13 cellular contexts compared by ENCODE assay signal in the genomic region with DNA sequence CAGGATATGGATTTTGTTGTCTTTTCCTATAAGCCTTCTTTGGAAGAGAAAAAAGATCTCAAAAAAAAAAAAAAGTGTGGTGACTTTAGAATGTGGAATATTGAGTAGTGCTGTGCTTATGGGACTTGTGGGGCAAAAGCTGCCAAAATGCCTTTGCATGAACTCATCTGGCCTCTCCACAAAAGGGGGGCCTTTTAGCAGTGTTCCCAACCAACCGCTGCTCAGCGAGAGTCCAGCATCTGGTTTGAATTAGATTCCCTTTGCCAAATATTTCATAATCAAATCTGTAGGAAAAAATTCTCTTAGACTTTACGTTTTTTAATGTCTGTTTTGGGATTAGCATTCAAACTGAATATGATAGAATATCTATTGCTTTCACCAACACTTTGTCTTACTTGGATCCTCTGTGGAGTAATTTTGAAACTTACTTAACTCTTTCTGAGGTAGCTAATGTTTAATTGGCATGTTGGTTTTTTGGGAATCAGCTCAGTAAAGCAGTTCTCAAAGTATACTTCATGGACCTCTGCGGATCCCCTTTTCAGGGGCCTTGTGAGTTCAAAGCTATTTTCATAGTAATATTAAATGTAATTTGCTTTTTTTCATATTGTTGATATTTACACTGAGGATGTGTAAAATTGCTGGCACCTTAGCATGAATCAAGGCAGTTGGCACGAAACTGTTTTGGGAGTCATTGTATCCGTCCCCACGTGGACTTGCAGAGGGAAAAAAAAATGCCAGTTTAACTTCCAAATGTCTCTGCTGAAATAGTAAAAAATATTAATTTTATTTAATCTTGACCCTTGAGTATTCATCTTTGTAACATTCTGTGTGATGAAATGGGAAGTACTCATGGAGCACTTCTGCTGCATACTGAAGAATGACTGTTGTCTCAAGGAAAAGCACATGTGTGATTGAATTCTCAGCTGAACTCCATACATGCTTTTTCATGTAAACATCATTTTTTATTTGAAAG. TPM values are rescaled to one million over a fixed set of nuclear protein-coding genes. Genes with fewer than 3 reads are reported as not detected.
A peak's percentile ranks its signal among the peaks of the same experiment; 100 is the strongest.
DNase-seq lines count a peak whose midpoint lies in the region; ATAC-seq and TF ChIP-seq lines count a peak whose summit lies in the region.
"Had no signal": no experiment of that assay in that cellular context is flagged by ENCODE, and none has a peak within 500 bp of the region (broad histone marks: within the 10 kb centered on the region; RNA-seq: fewer than 3 reads in every experiment).

No MANE protein-coding gene starts in this region.

- peak; percentile 96 for DNase-seq in AG08395 (ENCODE audit: low spot score)
- DNase-seq in RPMI7951 (ENCODE audit: low read depth) = peak; percentile 94
- peak; percentile 100 for DNase-seq in fibroblast of peridontal ligament (ENCODE audit: extremely low read depth)
- no peak for DNase-seq in omental fat pad (ENCODE audit: low spot score)
- no peak for DNase-seq in stimulated activated naive CD8-positive, alpha-beta T cell treated with anti-CD3 and anti-CD28 coated beads, Interleukin-15, Interleukin-2, amounts not matched to agents 100 U/mL and 50 U/mL, for 24 hours
- DNase-seq in NCI-H2227 (lab: John Stamatoyannopoulos, UW; ENCODE audit: unreplicated experiment) = no peak
- DNase-seq: activated CD4-positive, alpha-beta T cell treated with anti-CD3 and anti-CD28 coated beads for 48 hours; activated naive CD4-positive, alpha-beta T cell; kidney; NCI-H187; Peyer's patch had no signal

- no peak for TF ChIP-seq CTCF in omental fat pad (IDR thresholded peaks at IDR 0.05)

- ATAC-seq in omental fat pad (ENCODE audit: low FRiP score) (peak; percentile 94), HG02852 (IDR thresholded peaks at IDR 0.05; ENCODE audit: unreplicated experiment) (no peak), HG02759 (IDR thresholded peaks at IDR 0.05; ENCODE audit: unreplicated experiment) (no peak)
- ATAC-seq in stimulated activated naive CD8-positive, alpha-beta T cell treated with anti-CD3 and anti-CD28 coated beads, Interleukin-15, Interleukin-2, amounts not matched to agents 100 U/mL and 50 U/mL, for 24 hours = no peak

RNA-seq across cellular contexts. Expression of a gene that starts 34.7 kb away (rescaled TPM):
- total RNA-seq in RPMI7951 (2014; rRNA removed; shearing (Covaris generic)) = 32.4 and 37.2 TPM in 2 replicates
- total RNA-seq in omental fat pad = 10 to 100 TPM; 26.6 to 39.0 (median 34.1) TPM

RNA-seq across cellular contexts. Expression of a gene that starts 54.0 kb away (rescaled TPM):
- total RNA-seq in RPMI7951 (2014; rRNA removed; shearing (Covaris generic)) = 12.7 and 24.3 TPM in 2 replicates
- total RNA-seq in omental fat pad = 10 to 100 TPM; 12.8 to 25.0 (median 19.1) TPM

Comparison
In these comparisons a context has a peak if more than half of its experiments do, and no peak if none do; other contexts are left out.
1. DNase-seq: peak in AG08395 (single experiment), RPMI7951 (single experiment) and fibroblast of peridontal ligament (single experiment); none in omental fat pad (single experiment), stimulated activated naive CD8-positive, alpha-beta T cell treated with anti-CD3 and anti-CD28 coated beads, Interleukin-15, Interleukin-2, amounts not matched to agents 100 U/mL and 50 U/mL, for 24 hours (single experiment) and NCI-H2227 (single experiment).